9 cellular contexts compared by ENCODE assay signal in the genomic region with DNA sequence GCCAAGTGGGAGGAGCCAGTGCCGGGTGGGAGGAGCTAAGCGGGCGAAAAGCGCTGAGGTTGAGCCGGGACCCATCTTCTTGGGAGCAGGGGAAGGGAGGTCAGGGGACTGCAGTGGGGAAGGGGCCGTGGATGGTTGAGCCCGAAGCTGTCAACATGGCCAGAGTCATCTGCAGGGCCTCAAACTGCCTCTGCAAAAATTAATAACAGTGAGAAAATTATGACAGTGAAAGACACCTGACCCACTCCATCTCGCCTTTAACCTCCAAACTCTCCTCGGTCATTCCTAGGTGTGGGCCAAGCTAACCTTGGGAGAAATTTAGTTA. TPM values are rescaled to one million over a fixed set of nuclear protein-coding genes. Genes with fewer than 3 reads are reported as not detected.
DNase-seq lines count a peak whose midpoint lies in the region; ATAC-seq lines count a peak whose summit lies in the region.
"Had no signal": no experiment of that assay in that cellular context is flagged by ENCODE, and none has a peak within 500 bp of the region (broad histone marks: within the 10 kb centered on the region; RNA-seq: fewer than 3 reads in every experiment).

No MANE protein-coding gene starts in this region.

- no peaks in the 10 kb centered on the region for H3K4me1 ChIP-seq in right cardiac atrium (ENCODE audit: control insufficient read depth, insufficient read depth, low read length)

- peak overlapping the region; percentile 95 for H3K27ac Mint-ChIP-seq in activated CD4-positive, alpha-beta T cell treated with anti-CD3 and anti-CD28 coated beads, Interleukin-2, amount 10 ng/mL, durations not matched to agents 7 days and 5 days

- intact Hi-C loops in right cardiac atrium (cut with DNase I) = no loop called here

- peaks cover 30% of the 10 kb centered on the region for H3K4me1 Mint-ChIP-seq in activated CD4-positive, alpha-beta T cell treated with anti-CD3 and anti-CD28 coated beads, Interleukin-2, amount 10 ng/mL, durations not matched to agents 7 days and 5 days

- H3K4me3 ChIP-seq in right cardiac atrium (ENCODE audit: low read length) = peak overlapping the region; percentile 44

- WGBS in right cardiac atrium = 12% methylated on average over 9 of the region's 9 CpGs

- H3K4me3 Mint-ChIP-seq in activated CD4-positive, alpha-beta T cell treated with anti-CD3 and anti-CD28 coated beads, Interleukin-2, amount 10 ng/mL, durations not matched to agents 7 days and 5 days = peak overlapping the region; percentile 83

- peaks cover 13% of the 10 kb centered on the region for H3K36me3 Mint-ChIP-seq in activated CD4-positive, alpha-beta T cell treated with anti-CD3 and anti-CD28 coated beads, Interleukin-2, amount 10 ng/mL, durations not matched to agents 7 days and 5 days (ENCODE audit: low read depth)

- peak; percentile 64 for ATAC-seq in GM21447 (IDR thresholded peaks at IDR 0.05; ENCODE audit: unreplicated experiment)
- no peak for ATAC-seq in right cardiac atrium
- no peak for ATAC-seq in HG02678 (IDR thresholded peaks at IDR 0.05; ENCODE audit: unreplicated experiment)

- CTCF ChIA-PET in activated CD4-positive, alpha-beta T cell treated with anti-CD3 and anti-CD28 coated beads, Interleukin-2, amount 10 ng/mL, durations not matched to agents 7 days and 5 days (lab: Charles Lee) = interaction anchor here (0.7 to 1.3 kb wide), 9 partner anchors 12 to 581 kb away, joined by 3 to 5 read pairs (median 4); a partner anchor contains a TSS

- H3K27me3 Mint-ChIP-seq in activated CD4-positive, alpha-beta T cell treated with anti-CD3 and anti-CD28 coated beads, Interleukin-2, amount 10 ng/mL, durations not matched to agents 7 days and 5 days = peaks cover 2% of the 10 kb centered on the region

- H3K9me3 ChIP-seq in right cardiac atrium (ENCODE audit: control insufficient read depth, low read length) = no peaks in the 10 kb centered on the region

- no peaks in the 10 kb centered on the region for H3K27me3 ChIP-seq in right cardiac atrium (ENCODE audit: control insufficient read depth, insufficient read depth)

- peaks cover 31% of the 10 kb centered on the region for H3K9me3 Mint-ChIP-seq in activated CD4-positive, alpha-beta T cell treated with anti-CD3 and anti-CD28 coated beads, Interleukin-2, amount 10 ng/mL, durations not matched to agents 7 days and 5 days

- DNase-seq in activated CD4-positive, alpha-beta T cell treated with anti-CD3 and anti-CD28 coated beads, Interleukin-2, amount 10 ng/mL, durations not matched to agents 7 days and 5 days = no peak
- no peak for DNase-seq in right cardiac atrium
- DNase-seq in stimulated activated CD4-positive, alpha-beta T cell treated with anti-CD3 and anti-CD28 coated beads, Interleukin-1b, Interleukin-23, amount 100 ng/mL, for 24 hours (ENCODE audit: low read depth in 4 of 4, low spot score in 1 of 4) = peak in 3 of 4 experiments; percentile 53 to 75 (median 69)
- DNase-seq in DMS153 treated with DMSO at 0.1 percent for 48 hours (lab: John Stamatoyannopoulos, UW; ENCODE audit: unreplicated experiment) = no peak
- no peak for DNase-seq in NAMALWA (ENCODE audit: low spot score)
- no peak for DNase-seq in NCI-H524 treated with DMSO at 0.1 percent for 48 hours (lab: John Stamatoyannopoulos, UW)

- POLR2A ChIA-PET in activated CD4-positive, alpha-beta T cell treated with anti-CD3 and anti-CD28 coated beads, Interleukin-2, amount 10 ng/mL, durations not matched to agents 7 days and 5 days (lab: Charles Lee) = interaction anchor here (1.0 kb wide), 1 partner anchor 30 kb away, joined by 9 read pairs; a partner anchor contains a TSS

- H3K27ac ChIP-seq in right cardiac atrium (ENCODE audit: low read length) = peak overlapping the region; percentile 94

RNA-seq across cellular contexts. Expression of a gene that starts 30.1 kb away (rescaled TPM):
- total RNA-seq in activated CD4-positive, alpha-beta T cell treated with anti-CD3 and anti-CD28 coated beads, Interleukin-2, amount 10 ng/mL, durations not matched to agents 7 days and 5 days = 10 to 100 TPM; 19.3 to 20.7 TPM
- 1 to 10 TPM; 4.8 to 5.8 (median 5.0) TPM for total RNA-seq in right cardiac atrium
- 2.3 TPM for polyA plus RNA-seq in right cardiac atrium

RNA-seq across cellular contexts. Expression of a gene that starts 41.1 kb away (rescaled TPM):
- total RNA-seq in activated CD4-positive, alpha-beta T cell treated with anti-CD3 and anti-CD28 coated beads, Interleukin-2, amount 10 ng/mL, durations not matched to agents 7 days and 5 days = not detected
- not detected for total RNA-seq in right cardiac atrium
- polyA plus RNA-seq in right cardiac atrium = not detected
- total RNA-seq: lung microvascular endothelial cell had no signal

RNA-seq across cellular contexts. Expression of a gene that starts 50.4 kb away (rescaled TPM):
- total RNA-seq in activated CD4-positive, alpha-beta T cell treated with anti-CD3 and anti-CD28 coated beads, Interleukin-2, amount 10 ng/mL, durations not matched to agents 7 days and 5 days = not detected
- total RNA-seq in right cardiac atrium = not detected
- not detected for polyA plus RNA-seq in right cardiac atrium
- total RNA-seq: lung microvascular endothelial cell had no signal

RNA-seq across cellular contexts. Expression of a gene that starts 59.6 kb away (rescaled TPM):
- not detected for total RNA-seq in activated CD4-positive, alpha-beta T cell treated with anti-CD3 and anti-CD28 coated beads, Interleukin-2, amount 10 ng/mL, durations not matched to agents 7 days and 5 days
- total RNA-seq in right cardiac atrium = not detected
- polyA plus RNA-seq in right cardiac atrium = not detected
- total RNA-seq: lung microvascular endothelial cell had no signal

Comparison
In these comparisons a context has a peak if more than half of its experiments do, and no peak if none do; other contexts are left out.
1. DNase-seq: peak in stimulated activated CD4-positive, alpha-beta T cell treated with anti-CD3 and anti-CD28 coated beads, Interleukin-1b, Interleukin-23, amount 100 ng/mL, for 24 hours (3 of 4); none in activated CD4-positive, alpha-beta T cell treated with anti-CD3 and anti-CD28 coated beads, Interleukin-2, amount 10 ng/mL, durations not matched to agents 7 days and 5 days (single experiment), right cardiac atrium (0 of 3), DMS153 treated with DMSO at 0.1 percent for 48 hours (single experiment), NAMALWA (single experiment) and NCI-H524 treated with DMSO at 0.1 percent for 48 hours (single experiment).